ENCODE assay signal across 16 cellular contexts in genomic region chr13:50261502-50261901, GRCh38.
"Had no signal": no experiment of that assay in that cellular context is flagged by ENCODE, and none has a peak within 500 bp of the region (broad histone marks: within the 10 kb centered on the region; RNA-seq: fewer than 3 reads in every experiment).

No MANE protein-coding gene starts in this region.

- H3K27me3 ChIP-seq: tibial nerve, vagina had no signal

- H3K27ac ChIP-seq: esophagus squamous epithelium, left ventricle myocardium inferior, tibial nerve, vagina had no signal

- ATAC-seq: natural killer cell treated with Interleukin-12 subunit alpha and Interleukin-12 subunit beta and Interleukin-15 and Interleukin-18, amount 100 ng/mL, for 72 hours; stimulated activated effector memory CD8-positive, alpha-beta T cell treated with anti-CD3 and anti-CD28 coated beads, Interleukin-12 subunit alpha, Interleukin-12 subunit beta, amount 100 ng/mL, for 72 hours had no signal

- H3K4me1 ChIP-seq: esophagus squamous epithelium, left ventricle myocardium inferior, tibial nerve, vagina had no signal

- H3K9me3 Mint-ChIP-seq: natural killer cell treated with Interleukin-12 subunit alpha and Interleukin-12 subunit beta and Interleukin-15 and Interleukin-18, amount 100 ng/mL, for 72 hours; stimulated activated effector memory CD8-positive, alpha-beta T cell treated with anti-CD3 and anti-CD28 coated beads, Interleukin-12 subunit alpha, Interleukin-12 subunit beta, amount 100 ng/mL, for 72 hours had no signal

- H3K36me3 Mint-ChIP-seq: activated naive CD4-positive, alpha-beta T cell treated with anti-CD3 and anti-CD28 coated beads, Interleukin-2, amount 50 U/mL, for 72 hours; stimulated activated effector memory CD8-positive, alpha-beta T cell treated with anti-CD3 and anti-CD28 coated beads, Interleukin-12 subunit alpha, Interleukin-12 subunit beta, amount 100 ng/mL, for 72 hours had no signal

- H3K4me3 ChIP-seq: esophagus squamous epithelium, left ventricle myocardium inferior, tibial nerve, vagina had no signal

- H3K4me3 Mint-ChIP-seq: activated CD4-positive, alpha-beta memory T cell treated with anti-CD3 and anti-CD28 coated beads, Interleukin-2, amount 10 ng/mL, durations not matched to agents 7 days and 5 days; natural killer cell treated with Interleukin-12 subunit alpha and Interleukin-12 subunit beta and Interleukin-15 and Interleukin-18, amount 100 ng/mL, for 72 hours; stimulated activated effector memory CD8-positive, alpha-beta T cell treated with anti-CD3 and anti-CD28 coated beads, Interleukin-12 subunit alpha, Interleukin-12 subunit beta, amount 100 ng/mL, for 72 hours had no signal

- DNase-seq: activated CD4-positive, alpha-beta memory T cell treated with anti-CD3 and anti-CD28 coated beads, Interleukin-2, amount 10 ng/mL, durations not matched to agents 7 days and 5 days; activated CD4-positive, alpha-beta T cell treated with anti-CD3 and anti-CD28 coated beads for 4 hours; activated gamma-delta T cell; activated T-cell treated with anti-CD3 and anti-CD28 coated beads, Interleukin-2, amount 50 U/mL, for 48 hours; caudate nucleus; esophagus squamous epithelium; hypothalamus; left ventricle myocardium inferior; mesenchymal stem cell; nucleus accumbens; substantia nigra had no signal

- H3K36me3 ChIP-seq: esophagus squamous epithelium, left ventricle myocardium inferior, tibial nerve, vagina had no signal

- H3K9me3 ChIP-seq: esophagus squamous epithelium, tibial nerve, vagina had no signal

- H3K27ac Mint-ChIP-seq: activated CD4-positive, alpha-beta memory T cell treated with anti-CD3 and anti-CD28 coated beads, Interleukin-2, amount 10 ng/mL, durations not matched to agents 7 days and 5 days; activated naive CD4-positive, alpha-beta T cell treated with anti-CD3 and anti-CD28 coated beads, Interleukin-2, amount 50 U/mL, for 72 hours; stimulated activated effector memory CD8-positive, alpha-beta T cell treated with anti-CD3 and anti-CD28 coated beads, Interleukin-12 subunit alpha, Interleukin-12 subunit beta, amount 100 ng/mL, for 72 hours had no signal
